In genomic region chr19:15902898-15903297, GRCh38 we compare ENCODE assay signal across 2 cellular contexts. TPM values are rescaled to one million over a fixed set of nuclear protein-coding genes. Genes with fewer than 3 reads are reported as not detected.
"Had no signal": no experiment of that assay in that cellular context is flagged by ENCODE, and none has a peak within 500 bp of the region (broad histone marks: within the 10 kb centered on the region; RNA-seq: fewer than 3 reads in every experiment).

No MANE protein-coding gene starts in this region.

RNA-seq across cellular contexts. Expression of gene CYP4F11, which starts 31.4 kb away (rescaled TPM):
- total RNA-seq: GM12878 had no signal

RNA-seq across cellular contexts. Expression of gene OR10H4, which starts 45.9 kb away (rescaled TPM):
- total RNA-seq: G401, GM12878 had no signal
